Comparison of ENCODE assay signal across 8 cellular contexts in genomic region chr9:135887021-135887507, GRCh38. TPM values are rescaled to one million over a fixed set of nuclear protein-coding genes. Genes with fewer than 3 reads are reported as not detected.
DNase-seq lines count a peak whose midpoint lies in the region; ATAC-seq and TF ChIP-seq lines count a peak whose summit lies in the region.

No MANE protein-coding gene starts in this region.

- no peak overlapping the region for H3K27ac ChIP-seq in OCI-LY1 (ENCODE audit: low read depth, low read length, poor library complexity, severe bottlenecking)
- peak overlapping the region; percentile 21 to 94 (median 85) for H3K27ac ChIP-seq in dorsolateral prefrontal cortex

- H3F3A ChIP-seq in OCI-LY1 (ENCODE audit: insufficient read depth, low read length), result no peaks in the 10 kb centered on the region

- H3K4me3 ChIP-seq in OCI-LY1 (ENCODE audit: low read depth, low read length, poor library complexity, severe bottlenecking) (no peak overlapping the region), dorsolateral prefrontal cortex (peak overlapping the region in 58 of 59 donors; percentile 1 to 53 (median 35))

- peak overlapping the region; percentile 45 for H3K4me2 ChIP-seq in OCI-LY1 (ENCODE audit: low read length)

- intact Hi-C loops in dorsolateral prefrontal cortex (cut with DNase I) (no loop called here), sciatic nerve (cut with DNase I) (no loop called here)

- H2AFZ ChIP-seq in OCI-LY1 (ENCODE audit: low read length), result no peak overlapping the region

- no peaks in the 10 kb centered on the region for H3K9me3 ChIP-seq in OCI-LY1 (ENCODE audit: low read length)

- no peak for TF ChIP-seq CTCF in OCI-LY1 (IDR thresholded peaks at IDR 0.05; ENCODE audit: low read length)
- TF ChIP-seq CTCF in dorsolateral prefrontal cortex (IDR thresholded peaks at IDR 0.05 in 54 of 56, conservative IDR thresholded peaks at IDR 0.05 in 2 of 56; ENCODE audit: low read depth in 1 of 56, partially characterized antibody in 56 of 56), result no peak

- peaks cover 16% of the 10 kb centered on the region for H3K4me1 ChIP-seq in OCI-LY1 (ENCODE audit: insufficient read depth, low read length, severe bottlenecking)

- H3K27me3 ChIP-seq in OCI-LY1 (ENCODE audit: insufficient read depth, low read length) (no peaks in the 10 kb centered on the region), dorsolateral prefrontal cortex (no peaks in the 10 kb centered on the region)

- peak in 6 of 10 donors; percentile 54 to 68 (median 66) for DNase-seq in dorsolateral prefrontal cortex
- DNase-seq in sciatic nerve (ENCODE audit: low spot score), result no peak
- no peak for DNase-seq in COLO829 (ENCODE audit: low spot score)
- DNase-seq in COR-L47 (lab: John Stamatoyannopoulos, UW), result no peak
- no peak for DNase-seq in KG1 (lab: John Stamatoyannopoulos, UW)

- no peaks in the 10 kb centered on the region for H3K79me2 ChIP-seq in OCI-LY1 (ENCODE audit: insufficient read depth, low read length)

- peaks cover 6% of the 10 kb centered on the region; the same call in 1 of the 2 replicates for H4K20me1 ChIP-seq in OCI-LY1 (ENCODE audit: insufficient read depth, low read length)

- H3K36me3 ChIP-seq in OCI-LY1 (ENCODE audit: insufficient read depth, low read length), result 0 out of 2 replicates have a peak, but pooled peaks cover 6% of the 10 kb centered on the region

- H3K9ac ChIP-seq in OCI-LY1 (ENCODE audit: low read length), result no peak overlapping the region

- ATAC-seq in GM21360 (IDR thresholded peaks at IDR 0.05; ENCODE audit: unreplicated experiment) (peak; percentile 15), sciatic nerve (peak; percentile 34), HG03039 (IDR thresholded peaks at IDR 0.05; ENCODE audit: unreplicated experiment) (no peak)

- no peaks in the 10 kb centered on the region for H3K9me2 ChIP-seq in OCI-LY1 (ENCODE audit: low read depth, low read length)

RNA-seq across cellular contexts. Expression of gene CAMSAP1, which starts 20.3 kb away (rescaled TPM):
- 100 to 1,000 TPM in 1 of 120 experiments, 10 to 100 TPM in 119; 59.6 to 100 (median 81.1) TPM for total RNA-seq in dorsolateral prefrontal cortex
- 39.8 TPM for total RNA-seq in sciatic nerve

Comparison
In these comparisons a context has a peak if more than half of its experiments do, and no peak if none do; other contexts are left out.
1. DNase-seq: peak in dorsolateral prefrontal cortex (6 of 10); none in sciatic nerve (single experiment), COLO829 (single experiment), COR-L47 (single experiment) and KG1 (single experiment).